15 cellular contexts compared by ENCODE assay signal in the genomic region with DNA sequence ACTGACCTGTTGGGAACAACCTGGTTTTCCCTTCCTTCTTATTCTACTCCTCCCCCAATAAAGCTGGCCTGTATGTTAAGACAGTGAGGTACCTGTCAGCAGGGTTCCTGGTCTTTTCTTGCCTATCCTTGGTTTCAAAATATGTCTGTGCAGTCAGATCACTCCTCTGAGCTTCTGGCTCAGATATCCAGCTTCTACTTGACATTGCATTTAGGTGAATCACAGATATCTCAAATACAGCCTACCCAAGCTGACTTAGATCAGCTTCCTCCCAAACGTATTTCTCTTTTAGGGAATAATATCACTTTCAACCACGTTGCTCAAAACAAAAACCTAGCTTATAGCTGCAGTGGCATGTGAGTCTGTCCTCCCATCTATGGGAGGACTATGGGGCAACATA. TPM values are rescaled to one million over a fixed set of nuclear protein-coding genes. Genes with fewer than 3 reads are reported as not detected.
A peak's percentile ranks its signal among the peaks of the same experiment; 100 is the strongest.
DNase-seq lines count a peak whose midpoint lies in the region; ATAC-seq and TF ChIP-seq lines count a peak whose summit lies in the region.
"Had no signal": no experiment of that assay in that cellular context is flagged by ENCODE, and none has a peak within 500 bp of the region (broad histone marks: within the 10 kb centered on the region; RNA-seq: fewer than 3 reads in every experiment).

No MANE protein-coding gene starts in this region.

- in situ Hi-C loops in astrocyte of the spinal cord (cut with HindIII; ENCODE audit: low sequenced_read_pairs): no loop called here

- TF ChIP-seq CTCF in AG10803 (conservative IDR thresholded peaks at IDR 0.05; ENCODE audit: low read length) (no peak), astrocyte of the spinal cord (IDR thresholded peaks at IDR 0.05; ENCODE audit: low read depth, low read length) (no peak), gastroesophageal sphincter (IDR thresholded peaks at IDR 0.05) (no peak)

- no peaks in the 10 kb centered on the region for H3K36me3 ChIP-seq in gastroesophageal sphincter

- no peak for TF ChIP-seq POLR2A in gastroesophageal sphincter (IDR thresholded peaks at IDR 0.05)

- H3K4me1 ChIP-seq in gastroesophageal sphincter: no peaks in the 10 kb centered on the region

- no peaks in the 10 kb centered on the region for H3K27me3 ChIP-seq in gastroesophageal sphincter

- peak; percentile 57 for DNase-seq in AG10803 (ENCODE audit: low read depth)
- peak; percentile 57 for DNase-seq in LHCN-M2 (ENCODE audit: low read depth)
- DNase-seq in astrocyte of the spinal cord (ENCODE audit: low read depth, low spot score): peak; percentile 80
- peak; percentile 53 for DNase-seq in kidney glomerular epithelial cell (lab: John Stamatoyannopoulos, UW)
- DNase-seq in NCI-H524 treated with DMSO at 0.1 percent for 48 hours (lab: John Stamatoyannopoulos, UW): no peak
- DNase-seq in cerebellar cortex (ENCODE audit: low spot score): no peak
- DNase-seq: activated naive CD8-positive, alpha-beta T cell treated with anti-CD3 and anti-CD28 coated beads for 36 hours; glutamatergic neuron; naive thymus-derived CD8-positive, alpha-beta T cell; NCI-H1417; NCI-H510A treated with DMSO at 0.1 percent for 48 hours; right cardiac atrium had no signal

- H3K27ac ChIP-seq in gastroesophageal sphincter: no peak overlapping the region

- TF ChIP-seq EP300 in gastroesophageal sphincter (IDR thresholded peaks at IDR 0.05): no peak

- no peaks in the 10 kb centered on the region for H3K9me3 ChIP-seq in gastroesophageal sphincter

- 53 to 67% methylated on average over 2 of the region's 2 CpGs for WGBS in gastroesophageal sphincter (ENCODE audit: low coverage in 1 of 2), 2 donors

- no peak for ATAC-seq in gastroesophageal sphincter
- ATAC-seq in activated CD4-positive, CD25-positive, alpha-beta regulatory T cell treated with anti-CD3 and anti-CD28 coated beads, Interleukin-2, amount 50 U/mL, for 24 hours: no peak
- ATAC-seq: naive thymus-derived CD8-positive, alpha-beta T cell; right cardiac atrium had no signal

- no peak overlapping the region for H3K4me3 ChIP-seq in AG10803 (ENCODE audit: low read length)
- no peak overlapping the region for H3K4me3 ChIP-seq in astrocyte of the spinal cord (ENCODE audit: low read depth, low read length)
- H3K4me3 ChIP-seq in gastroesophageal sphincter: no peak overlapping the region

RNA-seq across cellular contexts. Expression of a gene that starts 48.7 kb away (rescaled TPM):
- total RNA-seq in LHCN-M2 (2014; rRNA removed): not detected in 2 replicates
- polyA plus RNA-seq in LHCN-M2 (2012): not detected
- under 1 TPM; 0.05 to 0.78 (median 0.11) TPM for total RNA-seq in gastroesophageal sphincter
- polyA plus RNA-seq: CD14-positive monocyte had no signal

RNA-seq across cellular contexts. Expression of a gene that starts 49.3 kb away (rescaled TPM):
- total RNA-seq in LHCN-M2 (2014; rRNA removed): 36.7 and 37.5 TPM in 2 replicates
- 23.7 TPM for polyA plus RNA-seq in LHCN-M2 (2012)
- 10 to 100 TPM; 15.2 to 31.1 (median 21.1) TPM for total RNA-seq in gastroesophageal sphincter

Comparison
In these comparisons a context has a peak if more than half of its experiments do, and no peak if none do; other contexts are left out.
1. DNase-seq: peak in AG10803 (single experiment), LHCN-M2 (single experiment), astrocyte of the spinal cord (single experiment) and kidney glomerular epithelial cell (single experiment); none in NCI-H524 treated with DMSO at 0.1 percent for 48 hours (single experiment) and cerebellar cortex (single experiment).